1 cellular context compared by ENCODE assay signal in genomic region chr11:68038718-68039525, GRCh38.
TF ChIP-seq lines count a peak whose summit lies in the region.

Gene TCIRG1, plus strand, starts transcription at chr11:68039025. Its CDS starts 2,247 bp downstream, at chr11:68041272.

TF ChIP-seq in K562, 482 proteins besides CTCF, POLR2A, EP300 and RAD21 (continued from another document and continues in another):
- TF ChIP-seq ZBTB40 (IDR thresholded peaks at IDR 0.05) (no peak), ZBTB40 (CRISPR knock-in tag; IDR thresholded peaks at IDR 0.05) (no peak), MEF2A (IDR thresholded peaks at IDR 0.05; ENCODE audit: control insufficient read depth, low read depth, low read length) (no peak), TBP (optimal IDR thresholded peaks at IDR 0.05; ENCODE audit: low read depth, low read length) (peak; percentile 86), E2F8 (IDR thresholded peaks at IDR 0.05; ENCODE audit: low read depth, partially characterized antibody) (peak; percentile 15), MYC (IDR thresholded peaks at IDR 0.05; ENCODE audit: low read depth, low read length) (no peak; the same call in 1 of the 2 replicates), MYC (CRISPR knock-in tag; IDR thresholded peaks at IDR 0.05; ENCODE audit: borderline replicate concordance, low read depth) (0 out of 2 replicates have a peak, but pooled peaks have one; percentile 38), MEF2D (tag; conservative IDR thresholded peaks at IDR 0.05; ENCODE audit: low read depth) (no peak), KHSRP (IDR thresholded peaks at IDR 0.05) (no peak), MAFF (IDR thresholded peaks at IDR 0.05; ENCODE audit: low read length) (no peak), HDAC1 (IDR thresholded peaks at IDR 0.05) (peak; percentile 59 to 76; a peak in 2 of 4 replicates), PHB (CRISPR knock-in tag; IDR thresholded peaks at IDR 0.05) (no peak), TCF3 (CRISPR knock-in tag; IDR thresholded peaks at IDR 0.05) (no peak), TEAD1 (CRISPR knock-in tag; IDR thresholded peaks at IDR 0.05) (no peak), NCOA2 (IDR thresholded peaks at IDR 0.05; ENCODE audit: partially characterized antibody in 2 of 2) (no peak), ZNF592 (IDR thresholded peaks at IDR 0.05) (0 out of 2 replicates have a peak, but pooled peaks have one; percentile 52), EHMT2 (IDR thresholded peaks at IDR 0.05) (no peak), CXXC5 (CRISPR knock-in tag; IDR thresholded peaks at IDR 0.05) (peak; percentile 66), HOMEZ (CRISPR knock-in tag; IDR thresholded peaks at IDR 0.05) (no peak), HMG20A (CRISPR knock-in tag; conservative IDR thresholded peaks at IDR 0.05) (no peak), CBX2 (IDR thresholded peaks at IDR 0.05; ENCODE audit: insufficient read depth, low read length, poor library complexity, severe bottlenecking) (no peak), HMGXB4 (CRISPR knock-in tag; IDR thresholded peaks at IDR 0.05) (peak; percentile 44; the same call in 1 of the 2 replicates), ETV6 (IDR thresholded peaks at IDR 0.05; ENCODE audit: borderline replicate concordance in 1 of 2, low read depth in 2 of 2, low read length in 1 of 2) (no peak), ETV6 (CRISPR knock-in tag; IDR thresholded peaks at IDR 0.05; ENCODE audit: borderline replicate concordance) (no peak), E2F1 (CRISPR knock-in tag; IDR thresholded peaks at IDR 0.05) (peak; percentile 73), CREB1 (IDR thresholded peaks at IDR 0.05) (no peak), CREB1 (CRISPR knock-in tag; IDR thresholded peaks at IDR 0.05) (no peak), BMI1 (IDR thresholded peaks at IDR 0.05; ENCODE audit: low read length) (no peak), RB1 (IDR thresholded peaks at IDR 0.05; ENCODE audit: low read depth) (peak; percentile 83; the same call in 1 of the 2 replicates), ZBTB2 (IDR thresholded peaks at IDR 0.05) (peak; percentile 19; the same call in 1 of the 2 replicates), MCM5 (IDR thresholded peaks at IDR 0.05; ENCODE audit: low read depth) (no peak), MLX (CRISPR knock-in tag; conservative IDR thresholded peaks at IDR 0.05) (no peak), ZBTB8A (IDR thresholded peaks at IDR 0.05; ENCODE audit: partially characterized antibody) (no peak)
